9 cellular contexts compared by ENCODE assay signal in the genomic region with DNA sequence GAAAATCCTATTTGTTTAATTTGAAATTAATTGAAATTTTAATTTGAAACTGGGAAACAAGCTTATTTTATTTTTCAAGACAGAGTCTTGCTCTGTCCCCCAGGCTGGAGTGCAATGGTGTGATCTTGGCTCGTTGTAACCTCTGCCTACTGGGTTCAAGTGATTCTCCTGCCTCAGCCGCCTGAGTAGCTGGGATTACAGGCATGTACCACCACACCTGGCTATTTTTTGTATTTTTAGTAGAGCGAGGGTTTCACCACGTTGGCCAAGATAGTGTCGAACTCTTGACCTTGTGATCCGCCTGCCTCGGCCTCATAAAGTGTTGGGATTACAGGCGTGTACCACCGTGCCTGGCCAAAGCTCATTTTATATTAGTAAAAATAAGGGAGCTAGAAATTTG. TPM values are rescaled to one million over a fixed set of nuclear protein-coding genes. Genes with fewer than 3 reads are reported as not detected.
DNase-seq lines count a peak whose midpoint lies in the region; ATAC-seq, FAIRE-seq and TF ChIP-seq lines count a peak whose summit lies in the region.
"Had no signal": no experiment of that assay in that cellular context is flagged by ENCODE, and none has a peak within 500 bp of the region (broad histone marks: within the 10 kb centered on the region; RNA-seq: fewer than 3 reads in every experiment).

No MANE protein-coding gene starts in this region.

- peak overlapping the region; percentile 31 for H3K9ac ChIP-seq in mucosa of stomach (ENCODE audit: low read length)

- TF ChIP-seq CTCF in left ventricle myocardium inferior (IDR thresholded peaks at IDR 0.05; ENCODE audit: borderline replicate concordance) = no peak
- no peak for TF ChIP-seq CTCF in bronchial epithelial cell (IDR thresholded peaks at IDR 0.05; ENCODE audit: insufficient read depth, low read length, severe bottlenecking)
- no peak for TF ChIP-seq CTCF in vagina (IDR thresholded peaks at IDR 0.05)

- H3K4me1 ChIP-seq in left ventricle myocardium inferior (peaks cover 96% of the 10 kb centered on the region), mucosa of stomach (ENCODE audit: control insufficient read depth, insufficient read depth, low read length) (peaks cover 24% of the 10 kb centered on the region), vagina (peaks cover 74% of the 10 kb centered on the region)

- H3K27ac ChIP-seq in left ventricle myocardium inferior (replicated peaks) (peak overlapping the region; percentile 20), vagina (peak overlapping the region; percentile 100)

- H3K27me3 ChIP-seq in left ventricle myocardium inferior (ENCODE audit: low read depth) (no peaks in the 10 kb centered on the region), bronchial epithelial cell (ENCODE audit: control insufficient read depth, insufficient read depth, low read length) (no peaks in the 10 kb centered on the region), mucosa of stomach (ENCODE audit: control insufficient read depth, insufficient read depth, low read length) (no peaks in the 10 kb centered on the region), vagina (no peaks in the 10 kb centered on the region)

- H3K9me3 ChIP-seq in left ventricle myocardium inferior (replicated peaks) (no peaks in the 10 kb centered on the region), mucosa of stomach (ENCODE audit: control insufficient read depth, low read length) (no peaks in the 10 kb centered on the region), vagina (no peaks in the 10 kb centered on the region)

- TF ChIP-seq POLR2A in vagina (IDR thresholded peaks at IDR 0.05) = no peak

- FAIRE-seq in bronchial epithelial cell (lab: Jason Lieb, UNC) = no peak
- FAIRE-seq: G401.6 had no signal

- intact Hi-C loops in left ventricle myocardium inferior (cut with micrococcal nuclease) (loop anchor here (10.0 kb wide), 1 partner anchor 54 kb away; a partner anchor contains a TSS), left ventricle myocardium superior (cut with micrococcal nuclease) (loop anchor here (10.0 kb wide), 1 partner anchor 54 kb away; a partner anchor contains a TSS), vagina (cut with DNase I) (loop anchor here (5.0 to 10.0 kb wide), 2 partner anchors 51 to 174 kb away; a partner anchor contains a TSS)

- no peak for DNase-seq in left ventricle myocardium inferior
- no peak for DNase-seq in left ventricle myocardium superior
- DNase-seq in bronchial epithelial cell (ENCODE audit: low read depth) = no peak
- DNase-seq in vagina (ENCODE audit: extremely low spot score in 2 of 2) = no peak
- DNase-seq in stimulated activated naive CD4-positive, alpha-beta T cell (lab: John Stamatoyannopoulos, UW) = no peak
- DNase-seq in NCI-H187 (lab: John Stamatoyannopoulos, UW) = no peak

- peak overlapping the region; percentile 79 for H3K4me3 ChIP-seq in left ventricle myocardium inferior
- H3K4me3 ChIP-seq in bronchial epithelial cell (ENCODE audit: low read depth, low read length) = peak overlapping the region; percentile 56
- H3K4me3 ChIP-seq in mucosa of stomach (ENCODE audit: low read length) = no peak overlapping the region
- peak overlapping the region; percentile 33 to 72 for H3K4me3 ChIP-seq in vagina

- ATAC-seq in left ventricle myocardium superior = no peak
- no peak for ATAC-seq in HG03460 (IDR thresholded peaks at IDR 0.05; ENCODE audit: unreplicated experiment)

- H3K36me3 ChIP-seq in left ventricle myocardium inferior (peaks cover 68% of the 10 kb centered on the region), bronchial epithelial cell (ENCODE audit: control insufficient read depth, insufficient read depth, low read length) (peaks cover 26% of the 10 kb centered on the region), mucosa of stomach (ENCODE audit: control insufficient read depth, insufficient read depth, low read length) (peaks cover 6% of the 10 kb centered on the region), vagina (peaks cover 0 to 66% of the 10 kb centered on the region in 2 donors)

RNA-seq across cellular contexts. Expression of a gene that starts 4.2 kb away (rescaled TPM):
- total RNA-seq in left ventricle myocardium inferior (119 TPM), left ventricle myocardium superior (123 TPM), bronchial epithelial cell (200 and 206 TPM in 2 replicates), vagina (144 TPM)

RNA-seq across cellular contexts. Expression of a gene that starts 51.0 kb away (rescaled TPM):
- total RNA-seq in left ventricle myocardium inferior (25.5 TPM), left ventricle myocardium superior (19.4 TPM), bronchial epithelial cell (13.7 and 19.6 TPM in 2 replicates), vagina (31.9 TPM)
